1 cellular context compared by ENCODE assay signal in genomic region chr12:1795221-1795784, GRCh38.
TF ChIP-seq lines count a peak whose summit lies in the region.

No MANE protein-coding gene starts in this region.

TF ChIP-seq in WTC11, 78 proteins besides CTCF, POLR2A, EP300 and RAD21 (continued from another document):
- TF ChIP-seq ZNF281 (CRISPR knock-in tag; IDR thresholded peaks at IDR 0.05) (no peak), GTF2I (CRISPR knock-in tag; conservative IDR thresholded peaks at IDR 0.05) (no peak), KAT7 (CRISPR knock-in tag; IDR thresholded peaks at IDR 0.05; ENCODE audit: borderline replicate concordance) (no peak), ATF6 (CRISPR knock-in tag; IDR thresholded peaks at IDR 0.05) (no peak), ZNF219 (CRISPR knock-in tag; IDR thresholded peaks at IDR 0.05; ENCODE audit: borderline replicate concordance) (no peak), RELA (CRISPR knock-in tag; IDR thresholded peaks at IDR 0.05; ENCODE audit: borderline replicate concordance) (no peak), ARID4B (CRISPR knock-in tag; IDR thresholded peaks at IDR 0.05; ENCODE audit: borderline replicate concordance) (no peak), ZNF671 (CRISPR knock-in tag; IDR thresholded peaks at IDR 0.05) (no peak), SMAD4 (CRISPR knock-in tag; IDR thresholded peaks at IDR 0.05) (no peak), AFF4 (CRISPR knock-in tag; IDR thresholded peaks at IDR 0.05; ENCODE audit: borderline replicate concordance) (no peak), NFATC4 (CRISPR knock-in tag; IDR thresholded peaks at IDR 0.05) (no peak), SMAD3 (CRISPR knock-in tag; IDR thresholded peaks at IDR 0.05; ENCODE audit: borderline replicate concordance) (no peak)
